11 cellular contexts compared by ENCODE assay signal in genomic region chr15:92887869-92888268, GRCh38. TPM values are rescaled to one million over a fixed set of nuclear protein-coding genes. Genes with fewer than 3 reads are reported as not detected.
DNase-seq lines count a peak whose midpoint lies in the region; ATAC-seq, FAIRE-seq and TF ChIP-seq lines count a peak whose summit lies in the region.
"Had no signal": no experiment of that assay in that cellular context is flagged by ENCODE, and none has a peak within 500 bp of the region (broad histone marks: within the 10 kb centered on the region; RNA-seq: fewer than 3 reads in every experiment).

No MANE protein-coding gene starts in this region.

- no peak for FAIRE-seq in astrocyte (lab: Jason Lieb, UNC)
- FAIRE-seq: GM12892 had no signal

- H3K27me3 Mint-ChIP-seq in activated T-cell treated with anti-CD3 and anti-CD28 coated beads, Interleukin-2, amount 50 U/mL, for 24 hours = no peaks in the 10 kb centered on the region
- H3K27me3 Mint-ChIP-seq in astrocyte (ENCODE audit: low read depth, unreplicated experiment) = no peaks in the 10 kb centered on the region

- intact Hi-C loops in left lung (cut with DNase I) (loop anchor here in 1 of 2 donors (5.0 kb wide), 1 partner anchor 76 kb away; no protein-coding TSS in a partner anchor), testis (cut with DNase I; ENCODE audit: low total_unique reads) (no loop called here)

- peak overlapping the region; percentile 85 for H3K4me2 ChIP-seq in astrocyte (ENCODE audit: low read length)

- peak overlapping the region; percentile 72 for H3K4me3 Mint-ChIP-seq in activated T-cell treated with anti-CD3 and anti-CD28 coated beads, Interleukin-2, amount 50 U/mL, for 24 hours
- H3K4me3 Mint-ChIP-seq in astrocyte (ENCODE audit: unreplicated experiment) = peak overlapping the region; percentile 62

- peaks cover 54% of the 10 kb centered on the region for H3K4me1 Mint-ChIP-seq in activated T-cell treated with anti-CD3 and anti-CD28 coated beads, Interleukin-2, amount 50 U/mL, for 24 hours (ENCODE audit: low read depth)
- peaks cover 28% of the 10 kb centered on the region for H3K4me1 Mint-ChIP-seq in astrocyte (ENCODE audit: low read depth, unreplicated experiment)

- H3K27ac ChIP-seq in astrocyte (ENCODE audit: low read depth, low read length) = peak overlapping the region; percentile 12
- H3K27ac ChIP-seq in left lung = peak overlapping the region; percentile 100
- peak overlapping the region; percentile 100 for H3K27ac ChIP-seq in testis
- no peak overlapping the region for H3K27ac ChIP-seq in RWPE1

- no peak for TF ChIP-seq POLR2A in testis (IDR thresholded peaks at IDR 0.05)

- H2AFZ ChIP-seq in astrocyte (ENCODE audit: low read depth, low read length) = no peak overlapping the region

- no peak for ATAC-seq in left lung

- peaks cover 89% of the 10 kb centered on the region for H3K36me3 Mint-ChIP-seq in activated T-cell treated with anti-CD3 and anti-CD28 coated beads, Interleukin-2, amount 50 U/mL, for 24 hours (ENCODE audit: low read depth)
- H3K36me3 Mint-ChIP-seq in astrocyte (ENCODE audit: low read depth, unreplicated experiment) = peaks cover 33% of the 10 kb centered on the region

- CTCF ChIA-PET in RWPE1 (lab: Yijun Ruan, JAX) = no interaction called here

- H3K4me1 ChIP-seq in astrocyte (ENCODE audit: insufficient read depth, low read length) = peaks cover 10% of the 10 kb centered on the region
- peaks cover 9 to 77% of the 10 kb centered on the region in 2 donors for H3K4me1 ChIP-seq in left lung
- H3K4me1 ChIP-seq in testis = peaks cover 20% of the 10 kb centered on the region

- H4K20me1 ChIP-seq in astrocyte (ENCODE audit: insufficient read depth, low read length) = peaks cover 56% of the 10 kb centered on the region

- H3K27ac Mint-ChIP-seq in activated T-cell treated with anti-CD3 and anti-CD28 coated beads, Interleukin-2, amount 50 U/mL, for 24 hours = peak overlapping the region; percentile 88
- H3K27ac Mint-ChIP-seq in astrocyte (ENCODE audit: unreplicated experiment) = peak overlapping the region; percentile 4

- peaks cover 45% of the 10 kb centered on the region for H3K36me3 ChIP-seq in astrocyte (ENCODE audit: insufficient read depth, low read length)
- H3K36me3 ChIP-seq in left lung = peaks cover 0 to 66% of the 10 kb centered on the region in 2 donors
- H3K36me3 ChIP-seq in testis (ENCODE audit: low read depth, missing control alignments) = peaks cover 4% of the 10 kb centered on the region

- POLR2A ChIA-PET in RWPE1 (lab: Yijun Ruan, JAX; ENCODE audit: low non-redundant PET) = no interaction called here

- no peak for DNase-seq in activated T-cell treated with anti-CD3 and anti-CD28 coated beads, Interleukin-2, amount 50 U/mL, for 24 hours
- no peak for DNase-seq in activated T-cell treated with anti-CD3 and anti-CD28 coated beads, Interleukin-2, amount 50 U/mL, for 48 hours
- no peak for DNase-seq in astrocyte (ENCODE audit: low read depth)
- no peak for DNase-seq in left lung
- DNase-seq in testis = no peak
- DNase-seq in activated CD4-positive, CD25-positive, alpha-beta regulatory T cell treated with anti-CD3 and anti-CD28 coated beads, Interleukin-2, amount 50 U/mL, for 72 hours = no peak
- DNase-seq in HuH-7 (ENCODE audit: low spot score) = no peak
- DNase-seq in RWPE1 (ENCODE audit: low spot score) = no peak
- DNase-seq: BE2C, NCI-H187 had no signal

- WGBS in testis, 2 donors = 43 to 52% methylated on average over 3 of the region's 3 CpGs

- H3K4me3 ChIP-seq in astrocyte (ENCODE audit: insufficient read depth, low read depth, low read length) (no peak overlapping the region), left lung (peak overlapping the region in 1 of 2 donors; percentile 78), testis (no peak overlapping the region)

- H3K9me3 ChIP-seq in astrocyte (ENCODE audit: insufficient read depth, low read depth, low read length) = no peaks in the 10 kb centered on the region
- H3K9me3 ChIP-seq in left lung = no peaks in the 10 kb centered on the region
- H3K9me3 ChIP-seq in testis = no peaks in the 10 kb centered on the region
- H3K9me3 ChIP-seq: BE2C had no signal

- no peak for TF ChIP-seq CTCF in astrocyte (IDR thresholded peaks at IDR 0.05; ENCODE audit: insufficient read depth, low read depth, low read length)
- no peak for TF ChIP-seq CTCF in left lung (IDR thresholded peaks at IDR 0.05)
- TF ChIP-seq CTCF in testis (IDR thresholded peaks at IDR 0.05) = no peak
- TF ChIP-seq CTCF in RWPE1 (conservative IDR thresholded peaks at IDR 0.05; ENCODE audit: low read depth) = no peak

- H3K27me3 ChIP-seq in astrocyte (ENCODE audit: insufficient read depth, low read length) = no peaks in the 10 kb centered on the region
- no peaks in the 10 kb centered on the region for H3K27me3 ChIP-seq in left lung
- H3K27me3 ChIP-seq in testis = no peaks in the 10 kb centered on the region
- H3K27me3 ChIP-seq: BE2C had no signal

- peak overlapping the region; percentile 21 for H3K9ac ChIP-seq in astrocyte (ENCODE audit: low read length)

- no peaks in the 10 kb centered on the region for H3K9me3 Mint-ChIP-seq in activated T-cell treated with anti-CD3 and anti-CD28 coated beads, Interleukin-2, amount 50 U/mL, for 24 hours
- no peaks in the 10 kb centered on the region for H3K9me3 Mint-ChIP-seq in astrocyte (ENCODE audit: unreplicated experiment)

- peaks cover 99% of the 10 kb centered on the region for H3K79me2 ChIP-seq in astrocyte (ENCODE audit: insufficient read depth, low read length)

RNA-seq across cellular contexts. Expression of gene CHD2, which starts 12.3 kb away (rescaled TPM):
- total RNA-seq in astrocyte = 90.0 and 105 TPM in 2 replicates
- total RNA-seq in left lung = 100 to 1,000 TPM; 128 to 135 TPM
- 100 to 1,000 TPM; 113 to 129 TPM for total RNA-seq in testis
- polyA plus RNA-seq in testis (ENCODE audit: insufficient read depth, low read depth, low replicate concordance) = 64.5 TPM
